8 cellular contexts compared by ENCODE assay signal in the genomic region with DNA sequence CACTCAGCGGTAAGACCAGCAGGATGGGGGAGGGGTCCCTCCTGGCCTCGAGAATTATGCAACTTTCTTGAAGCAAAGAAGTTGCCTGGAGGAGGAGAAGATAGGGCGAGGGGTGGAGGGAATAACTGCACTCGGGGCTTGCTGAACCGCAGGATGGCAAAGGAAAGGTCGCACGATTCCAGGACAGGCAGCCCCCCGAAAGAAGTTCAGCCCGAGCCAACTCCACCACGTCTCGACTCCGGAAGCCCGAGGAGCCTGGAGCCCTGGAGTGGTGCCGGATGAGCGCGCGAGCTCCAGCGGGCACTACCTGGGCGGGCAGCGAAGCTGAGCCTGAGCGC. TPM values are rescaled to one million over a fixed set of nuclear protein-coding genes. Genes with fewer than 3 reads are reported as not detected.
DNase-seq lines count a peak whose midpoint lies in the region; ATAC-seq and TF ChIP-seq lines count a peak whose summit lies in the region.

No MANE protein-coding gene starts in this region.

- peak; percentile 55 for ATAC-seq in CD8-positive, alpha-beta T cell
- ATAC-seq in HG03097 (IDR thresholded peaks at IDR 0.05; ENCODE audit: low FRiP score, unreplicated experiment) (peak; percentile 31), GM21360 (IDR thresholded peaks at IDR 0.05; ENCODE audit: unreplicated experiment) (no peak)
- ATAC-seq in activated naive CD4-positive, alpha-beta T cell treated with anti-CD3 and anti-CD28 coated beads, Interleukin-2, amount 50 U/mL, for 72 hours, result peak; percentile 58 to 69

- H3K4me1 Mint-ChIP-seq in CD8-positive, alpha-beta T cell (ENCODE audit: low read depth), result peaks cover 18% of the 10 kb centered on the region

- peaks cover 45% of the 10 kb centered on the region for H3K27me3 Mint-ChIP-seq in CD8-positive, alpha-beta T cell (ENCODE audit: low read depth)

- no peaks in the 10 kb centered on the region for H3K36me3 ChIP-seq in CD8-positive, alpha-beta T cell (ENCODE audit: insufficient read depth, low read length)
- peaks cover 9% of the 10 kb centered on the region for H3K36me3 ChIP-seq in left ventricle myocardium inferior

- no peak overlapping the region for H3K27ac ChIP-seq in CD8-positive, alpha-beta T cell (ENCODE audit: low read depth, low read length)
- H3K27ac ChIP-seq in left ventricle myocardium inferior (replicated peaks), result peak overlapping the region; percentile 100

- DNase-seq in CD8-positive, alpha-beta T cell, result peak in 3 of 7 experiments; percentile 11 to 49 (median 13)
- DNase-seq in activated naive CD4-positive, alpha-beta T cell treated with anti-CD3 and anti-CD28 coated beads, Interleukin-2, amount 50 U/mL, for 72 hours (ENCODE audit: low spot score in 2 of 2), result no peak
- DNase-seq in left ventricle myocardium inferior (peak; percentile 40), retinal pigment epithelial cell (ENCODE audit: low read depth) (no peak), NCI-H1417 (lab: John Stamatoyannopoulos, UW) (no peak), NCI-H2029 treated with DMSO at 0.1 percent for 48 hours (lab: John Stamatoyannopoulos, UW) (no peak)

- H3K9me3 Mint-ChIP-seq in CD8-positive, alpha-beta T cell, result no peaks in the 10 kb centered on the region
- no peaks in the 10 kb centered on the region for H3K9me3 Mint-ChIP-seq in activated naive CD4-positive, alpha-beta T cell treated with anti-CD3 and anti-CD28 coated beads, Interleukin-2, amount 50 U/mL, for 72 hours

- no peaks in the 10 kb centered on the region for H3K9me3 ChIP-seq in CD8-positive, alpha-beta T cell (ENCODE audit: low read length)
- no peaks in the 10 kb centered on the region for H3K9me3 ChIP-seq in left ventricle myocardium inferior (replicated peaks)

- peaks cover 4% of the 10 kb centered on the region for H3K4me1 ChIP-seq in CD8-positive, alpha-beta T cell (ENCODE audit: insufficient read depth, low read length)
- H3K4me1 ChIP-seq in left ventricle myocardium inferior, result peaks cover 75% of the 10 kb centered on the region

- CTCF ChIA-PET in CD8-positive, alpha-beta T cell (lab: Charles Lee), result no interaction called here

- POLR2A ChIA-PET in CD8-positive, alpha-beta T cell (lab: Charles Lee), result no interaction called here

- peaks cover 4% of the 10 kb centered on the region for H3K27me3 ChIP-seq in CD8-positive, alpha-beta T cell (ENCODE audit: insufficient read depth, low read length)
- no peaks in the 10 kb centered on the region for H3K27me3 ChIP-seq in left ventricle myocardium inferior (ENCODE audit: low read depth)

- no peak for TF ChIP-seq CTCF in CD8-positive, alpha-beta T cell (IDR thresholded peaks at IDR 0.05)
- TF ChIP-seq CTCF in left ventricle myocardium inferior (IDR thresholded peaks at IDR 0.05; ENCODE audit: borderline replicate concordance) (no peak), retinal pigment epithelial cell (conservative IDR thresholded peaks at IDR 0.05; ENCODE audit: low read depth, low read length) (no peak)

- H3K4me3 ChIP-seq in CD8-positive, alpha-beta T cell (ENCODE audit: low read depth, low read length), result peak overlapping the region; percentile 55
- H3K4me3 ChIP-seq in left ventricle myocardium inferior, result peak overlapping the region; percentile 78
- H3K4me3 ChIP-seq in retinal pigment epithelial cell (ENCODE audit: low read length), result peak overlapping the region; percentile 83

- no peak overlapping the region for H3K27ac Mint-ChIP-seq in CD8-positive, alpha-beta T cell
- no peak overlapping the region for H3K27ac Mint-ChIP-seq in activated naive CD4-positive, alpha-beta T cell treated with anti-CD3 and anti-CD28 coated beads, Interleukin-2, amount 50 U/mL, for 72 hours

- H3K36me3 Mint-ChIP-seq in CD8-positive, alpha-beta T cell, result no peaks in the 10 kb centered on the region
- peaks cover 0 to 9% of the 10 kb centered on the region in 2 donors for H3K36me3 Mint-ChIP-seq in activated naive CD4-positive, alpha-beta T cell treated with anti-CD3 and anti-CD28 coated beads, Interleukin-2, amount 50 U/mL, for 72 hours

- intact Hi-C loops in CD8-positive, alpha-beta T cell (cut with DNase I, micrococcal nuclease), result loop anchor here in 1 of 2 experiments (10.0 kb wide), 1 partner anchor 73 kb away; no protein-coding TSS in a partner anchor
- intact Hi-C loops in left ventricle myocardium inferior (cut with micrococcal nuclease), result loop anchor here (10.0 kb wide), 1 partner anchor 83 kb away; no protein-coding TSS in a partner anchor

- H3K4me3 Mint-ChIP-seq in CD8-positive, alpha-beta T cell, result peak overlapping the region; percentile 81

RNA-seq across cellular contexts. Expression of a gene that starts 0.4 kb away (rescaled TPM):
- total RNA-seq in CD8-positive, alpha-beta T cell, result under 1 TPM; 0.11 to 0.25 TPM
- 1 to 10 TPM in 1 of 2 donors, under 1 TPM in 1; 0.99 to 1.2 TPM for total RNA-seq in activated naive CD4-positive, alpha-beta T cell treated with anti-CD3 and anti-CD28 coated beads, Interleukin-2, amount 50 U/mL, for 72 hours
- total RNA-seq in left ventricle myocardium inferior, result 39.1 TPM

Comparison
In these comparisons a context has a peak if more than half of its experiments do, and no peak if none do; other contexts are left out.
1. RNA of a gene that starts 0.4 kb away (total RNA-seq): 39.1 TPM in left ventricle myocardium inferior (single experiment); 0.99 to 1.2 TPM in activated naive CD4-positive, alpha-beta T cell treated with anti-CD3 and anti-CD28 coated beads, Interleukin-2, amount 50 U/mL, for 72 hours and 0.11 to 0.25 TPM in CD8-positive, alpha-beta T cell; every median in the first group is over 10 times any median in the second.
2. Peak in every context shown above with its lines, with median percentiles within 50 percentile points of each other: H3K4me3 ChIP-seq.